ENCODE assay signal across 15 cellular contexts in the genomic region with DNA sequence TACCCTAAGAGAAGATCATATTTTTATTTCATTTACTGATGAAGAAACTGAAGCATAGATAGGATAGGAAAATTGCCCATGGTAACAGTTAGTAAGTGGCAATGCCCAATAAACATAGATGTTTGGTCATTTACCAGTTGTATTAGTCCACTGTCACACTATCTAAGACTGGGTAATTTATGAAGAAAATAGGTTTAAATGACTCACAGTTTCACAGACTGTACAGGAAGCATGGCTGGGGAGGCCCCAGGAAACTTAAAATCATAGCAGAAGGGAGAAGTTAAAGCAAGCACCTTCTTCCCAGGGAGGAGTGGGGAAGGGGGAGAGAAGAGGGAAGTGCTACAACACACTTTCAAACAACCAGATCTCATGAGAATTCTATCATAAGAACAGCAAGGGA.
DNase-seq lines count a peak whose midpoint lies in the region; ATAC-seq and TF ChIP-seq lines count a peak whose summit lies in the region.
"Had no signal": no experiment of that assay in that cellular context is flagged by ENCODE, and none has a peak within 500 bp of the region (broad histone marks: within the 10 kb centered on the region; RNA-seq: fewer than 3 reads in every experiment).

No MANE protein-coding gene starts in this region.

- TF ChIP-seq POLR2A in NB4 (IDR thresholded peaks at IDR 0.05; ENCODE audit: extremely low read depth, insufficient read length): no peak

- no peak overlapping the region for H3K4me3 ChIP-seq in NB4 (ENCODE audit: low read depth, low read length)

- peak; percentile 8 for DNase-seq in GDM1 (lab: John Stamatoyannopoulos, UW)
- peak; percentile 34 for DNase-seq in NB4 (ENCODE audit: low read depth)
- no peak for DNase-seq in AG08396 (ENCODE audit: low spot score)
- DNase-seq in NCI-H2171 treated with DMSO at 0.1 percent for 48 hours (lab: John Stamatoyannopoulos, UW): no peak
- no peak for DNase-seq in NCI-H446 treated with DMSO at 0.1 percent for 48 hours (lab: John Stamatoyannopoulos, UW)
- no peak for DNase-seq in NCI-H2107 (lab: John Stamatoyannopoulos, UW)
- DNase-seq: DMS79 treated with DMSO at 0.1 percent for 48 hours, foreskin fibroblast, Karpas-422, kidney, NCI-H2029 treated with DMSO at 0.1 percent for 48 hours, right cardiac atrium, T-helper 9 cell had no signal

- no peak for TF ChIP-seq CTCF in NB4 (IDR thresholded peaks at IDR 0.05; ENCODE audit: low read depth, low read length)

- ATAC-seq in GM19395 (IDR thresholded peaks at IDR 0.05; ENCODE audit: unreplicated experiment) (peak; percentile 77), HG02885 (IDR thresholded peaks at IDR 0.05; ENCODE audit: poor library complexity, unreplicated experiment) (peak; percentile 75)
- ATAC-seq: right cardiac atrium had no signal

Comparison
In these comparisons a context has a peak if more than half of its experiments do, and no peak if none do; other contexts are left out.
1. DNase-seq: peak in GDM1 (single experiment) and NB4 (single experiment); none in AG08396 (single experiment), NCI-H2171 treated with DMSO at 0.1 percent for 48 hours (single experiment), NCI-H446 treated with DMSO at 0.1 percent for 48 hours (single experiment) and NCI-H2107 (single experiment).